Comparison of ENCODE assay signal across 22 cellular contexts in the genomic region with DNA sequence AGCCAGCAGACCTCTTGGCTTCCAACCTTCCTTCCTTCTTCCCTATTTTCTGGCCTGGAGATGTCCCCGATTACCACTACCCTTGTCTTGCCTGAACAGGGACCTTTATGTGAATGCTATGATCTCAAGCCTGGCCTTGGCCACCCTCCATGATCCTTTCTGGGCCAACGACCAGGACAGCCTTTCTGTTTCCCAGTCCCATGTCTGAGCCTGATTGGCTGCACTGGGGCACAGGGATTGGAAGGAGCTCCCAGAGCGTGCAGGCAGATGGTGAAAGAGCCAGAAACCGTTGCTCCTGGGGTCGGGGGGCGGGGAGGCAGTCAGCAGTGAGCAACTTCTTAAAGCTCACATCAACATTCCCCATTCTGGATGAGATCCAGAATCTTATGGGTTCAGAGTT.
DNase-seq lines count a peak whose midpoint lies in the region; ATAC-seq and TF ChIP-seq lines count a peak whose summit lies in the region.
"Had no signal": no experiment of that assay in that cellular context is flagged by ENCODE, and none has a peak within 500 bp of the region (broad histone marks: within the 10 kb centered on the region; RNA-seq: fewer than 3 reads in every experiment).

No MANE protein-coding gene starts in this region.

- H3K36me3 ChIP-seq in left ventricle myocardium inferior: no peaks in the 10 kb centered on the region
- H3K36me3 ChIP-seq: stomach, vagina had no signal

- TF ChIP-seq CTCF in left ventricle myocardium inferior (IDR thresholded peaks at IDR 0.05; ENCODE audit: borderline replicate concordance): no peak

- ATAC-seq in esophagus mucosa (no peak), HG03439 (IDR thresholded peaks at IDR 0.05; ENCODE audit: unreplicated experiment) (no peak)
- ATAC-seq: GM23338; natural killer cell treated with Interleukin-12 subunit alpha and Interleukin-12 subunit beta and Interleukin-15 and Interleukin-18, amount 100 ng/mL, for 72 hours had no signal

- H3K4me1 Mint-ChIP-seq in activated CD4-positive, alpha-beta T cell treated with anti-CD3 and anti-CD28 coated beads, Interleukin-2, amount 10 ng/mL, durations not matched to agents 24 days and 14 days: peaks cover 7% of the 10 kb centered on the region
- H3K4me1 Mint-ChIP-seq: brain had no signal

- H3K27me3 Mint-ChIP-seq in activated CD4-positive, alpha-beta T cell treated with anti-CD3 and anti-CD28 coated beads, Interleukin-2, amount 10 ng/mL, durations not matched to agents 24 days and 14 days: no peaks in the 10 kb centered on the region
- H3K27me3 Mint-ChIP-seq: CD8-positive, alpha-beta memory T cell; natural killer cell treated with Interleukin-12 subunit alpha and Interleukin-12 subunit beta and Interleukin-15 and Interleukin-18, amount 100 ng/mL, for 72 hours had no signal

- no peak overlapping the region for H3K4me3 Mint-ChIP-seq in activated CD4-positive, alpha-beta T cell treated with anti-CD3 and anti-CD28 coated beads, Interleukin-2, amount 10 ng/mL, durations not matched to agents 24 days and 14 days
- H3K4me3 Mint-ChIP-seq: brain; CD8-positive, alpha-beta memory T cell; GM23338; natural killer cell treated with Interleukin-12 subunit alpha and Interleukin-12 subunit beta and Interleukin-15 and Interleukin-18, amount 100 ng/mL, for 72 hours had no signal

- H3K27me3 ChIP-seq in left ventricle myocardium inferior (ENCODE audit: low read depth): peaks cover 20% of the 10 kb centered on the region
- H3K27me3 ChIP-seq: vagina had no signal

- peak overlapping the region; percentile 9 for H3K27ac Mint-ChIP-seq in activated CD4-positive, alpha-beta T cell treated with anti-CD3 and anti-CD28 coated beads, Interleukin-2, amount 10 ng/mL, durations not matched to agents 24 days and 14 days
- H3K27ac Mint-ChIP-seq: brain; GM23338; natural killer cell treated with Interleukin-12 subunit alpha and Interleukin-12 subunit beta and Interleukin-15 and Interleukin-18, amount 100 ng/mL, for 72 hours had no signal

- intact Hi-C loops in activated CD4-positive, alpha-beta T cell treated with anti-CD3 and anti-CD28 coated beads, Interleukin-2, amount 10 ng/mL, durations not matched to agents 24 days and 14 days (cut with micrococcal nuclease): no loop called here
- intact Hi-C loops in left ventricle myocardium inferior (cut with micrococcal nuclease): no loop called here

- no peak overlapping the region for H3K4me3 ChIP-seq in left ventricle myocardium inferior
- H3K4me3 ChIP-seq: GM23338, lung, stomach, vagina had no signal

- no peak for DNase-seq in activated CD4-positive, alpha-beta T cell treated with anti-CD3 and anti-CD28 coated beads, Interleukin-2, amount 10 ng/mL, durations not matched to agents 24 days and 14 days
- no peak for DNase-seq in activated CD4-positive, alpha-beta T cell treated with anti-CD3 and anti-CD28 coated beads, Interleukin-2, amount 50 U/mL, for 4 hours
- DNase-seq in caudate nucleus (lab: John Stamatoyannopoulos, UW): peak in 60 of 61 donors; percentile 2 to 93 (median 78)
- DNase-seq in left ventricle myocardium inferior: peak; percentile 60
- DNase-seq in putamen (ENCODE audit: low spot score): peak; percentile 94
- DNase-seq in activated CD4-positive, CD25-positive, alpha-beta regulatory T cell (lab: John Stamatoyannopoulos, UW): no peak
- DNase-seq: activated effector memory CD4-positive, alpha-beta T cell treated with Interleukin-2 at 50 U/mL for 16 hours; CD8-positive, alpha-beta memory T cell; foreskin melanocyte; NCI-H1105 treated with DMSO at 0.1 percent for 48 hours; retina; stomach; SW 1271 had no signal

- H3K27ac ChIP-seq in caudate nucleus (ENCODE audit: low read depth, low read length) (peak overlapping the region; percentile 82), left ventricle myocardium inferior (replicated peaks) (no peak overlapping the region)
- H3K27ac ChIP-seq: KMS-11, stomach, vagina, VCaP had no signal

- H3K36me3 Mint-ChIP-seq in activated CD4-positive, alpha-beta T cell treated with anti-CD3 and anti-CD28 coated beads, Interleukin-2, amount 10 ng/mL, durations not matched to agents 24 days and 14 days (ENCODE audit: low read depth): peaks cover 36% of the 10 kb centered on the region
- H3K36me3 Mint-ChIP-seq: brain had no signal

- no peaks in the 10 kb centered on the region for H3K4me1 ChIP-seq in left ventricle myocardium inferior
- H3K4me1 ChIP-seq: stomach, vagina had no signal

- H3K9me3 Mint-ChIP-seq in activated CD4-positive, alpha-beta T cell treated with anti-CD3 and anti-CD28 coated beads, Interleukin-2, amount 10 ng/mL, durations not matched to agents 24 days and 14 days: peaks cover 7% of the 10 kb centered on the region
- H3K9me3 Mint-ChIP-seq: brain; CD8-positive, alpha-beta memory T cell; GM23338 had no signal

- no peaks in the 10 kb centered on the region for H3K9me3 ChIP-seq in left ventricle myocardium inferior (replicated peaks)
- H3K9me3 ChIP-seq: stomach, vagina had no signal

Comparison
In these comparisons a context has a peak if more than half of its experiments do, and no peak if none do; other contexts are left out.
1. DNase-seq: peak in caudate nucleus (60 of 61), left ventricle myocardium inferior (single experiment) and putamen (single experiment); none in activated CD4-positive, alpha-beta T cell treated with anti-CD3 and anti-CD28 coated beads, Interleukin-2, amount 10 ng/mL, durations not matched to agents 24 days and 14 days (single experiment), activated CD4-positive, alpha-beta T cell treated with anti-CD3 and anti-CD28 coated beads, Interleukin-2, amount 50 U/mL, for 4 hours (0 of 2) and activated CD4-positive, CD25-positive, alpha-beta regulatory T cell (0 of 4).